In genomic region chr10:116743266-116744064, GRCh38 we compare ENCODE assay signal across 8 cellular contexts. TPM values are rescaled to one million over a fixed set of nuclear protein-coding genes. Genes with fewer than 3 reads are reported as not detected.
DNase-seq lines count a peak whose midpoint lies in the region; ATAC-seq and TF ChIP-seq lines count a peak whose summit lies in the region.

No MANE protein-coding gene starts in this region.

- H3K27ac ChIP-seq in cardiac muscle cell (no peak overlapping the region), mammary epithelial cell (ENCODE audit: insufficient read depth, low read depth, low read length) (no peak overlapping the region), mucosa of rectum (ENCODE audit: low read depth in 2 of 2, low read length in 2 of 2) (peak overlapping the region in 1 of 2 donors; percentile 68), urinary bladder (ENCODE audit: low read depth) (no peak overlapping the region)

- CTCF ChIA-PET in mammary epithelial cell (lab: Charles Lee; ENCODE audit: low non-redundant PET) = no interaction called here

- no peaks in the 10 kb centered on the region for H3K79me2 ChIP-seq in mammary epithelial cell (ENCODE audit: insufficient read depth, low read length)

- in situ Hi-C loops in mammary epithelial cell (cut with MboI; ENCODE audit: low sequenced_read_pairs in 2 of 2) = no loop called here

- H3K9me3 ChIP-seq in cardiac muscle cell (ENCODE audit: low read depth) = no peaks in the 10 kb centered on the region
- H3K9me3 ChIP-seq in mammary epithelial cell (replicated peaks; ENCODE audit: insufficient read depth, low read length) = no peaks in the 10 kb centered on the region
- no peaks in the 10 kb centered on the region for H3K9me3 ChIP-seq in mucosa of rectum (ENCODE audit: control insufficient read depth in 2 of 2, low read length in 2 of 2)

- peak overlapping the region; percentile 96 for H3K4me2 ChIP-seq in mammary epithelial cell (ENCODE audit: insufficient read depth, low read depth, low read length)

- intact Hi-C loops in Right ventricle myocardium inferior (cut with DNase I) = loop anchor here (2.0 kb wide), 2 partner anchors 13 to 61 kb away; no protein-coding TSS in a partner anchor
- intact Hi-C loops in mammary epithelial cell (cut with micrococcal nuclease) = loop anchor here (1.0 to 2.0 kb wide), 3 partner anchors 28 to 61 kb away; no protein-coding TSS in a partner anchor

- dilution Hi-C loops in mammary epithelial cell (cut with HindIII; ENCODE audit: low sequenced_read_pairs) = no loop called here

- no TSS peak for BruUV-seq in mammary epithelial cell (replicated peaks; lab: Mats Ljungman, UMichigan)

- H3K9ac ChIP-seq in mammary epithelial cell (ENCODE audit: insufficient read depth, low read length) (no peak overlapping the region), mucosa of rectum (ENCODE audit: low read depth in 1 of 2, low read length in 2 of 2) (peak overlapping the region in 1 of 2 donors; percentile 75)

- H3K36me3 ChIP-seq in cardiac muscle cell = no peaks in the 10 kb centered on the region
- H3K36me3 ChIP-seq in mammary epithelial cell (ENCODE audit: insufficient read depth, low read length) = no peaks in the 10 kb centered on the region
- H3K36me3 ChIP-seq in mucosa of rectum (ENCODE audit: control insufficient read depth in 2 of 2, insufficient read depth in 2 of 2, low read length in 2 of 2) = no peaks in the 10 kb centered on the region
- H3K36me3 ChIP-seq in urinary bladder (ENCODE audit: insufficient read depth) = no peaks in the 10 kb centered on the region

- DNase-seq in cardiac muscle cell (ENCODE audit: low read depth in 1 of 2, low spot score in 1 of 2) = no peak
- no peak for DNase-seq in Right ventricle myocardium inferior (ENCODE audit: missing footprints)
- DNase-seq in mammary epithelial cell = no peak
- DNase-seq in stimulated activated CD4-positive, alpha-beta T cell treated with anti-CD3 and anti-CD28 coated beads, Interleukin-12 subunit alpha, Interleukin-12 subunit beta, amount 100 ng/mL, for 4 hours = no peak
- no peak for DNase-seq in NCI-H2107 (lab: John Stamatoyannopoulos, UW)

- H3K27me3 ChIP-seq in cardiac muscle cell (peaks cover 43% of the 10 kb centered on the region), mammary epithelial cell (ENCODE audit: insufficient read depth, low read length) (no peaks in the 10 kb centered on the region), mucosa of rectum (ENCODE audit: control insufficient read depth in 2 of 2, insufficient read depth in 2 of 2, low read length in 2 of 2) (peaks cover 13 to 14% of the 10 kb centered on the region in 2 donors)

- H2AFZ ChIP-seq in mammary epithelial cell (ENCODE audit: low read depth, low read length) = peak overlapping the region; percentile 92

- H3K4me1 ChIP-seq in cardiac muscle cell (ENCODE audit: low read depth) (peaks cover 5% of the 10 kb centered on the region), mammary epithelial cell (ENCODE audit: insufficient read depth, low read length) (peaks cover 22% of the 10 kb centered on the region), mucosa of rectum (ENCODE audit: control insufficient read depth in 2 of 2, insufficient read depth in 2 of 2, low read length in 2 of 2) (peaks cover 0 to 5% of the 10 kb centered on the region in 2 donors), urinary bladder (ENCODE audit: insufficient read depth) (no peaks in the 10 kb centered on the region)

- WGBS in mammary epithelial cell (ENCODE audit: low coverage, missing lambda C conversion rate) = 71% methylated on average over 13 of the region's 24 CpGs
- 47% methylated on average over 24 of the region's 24 CpGs for WGBS in urinary bladder

- H4K20me1 ChIP-seq in mammary epithelial cell (ENCODE audit: insufficient read depth, low read length) = no peaks in the 10 kb centered on the region

- no peak for TF ChIP-seq CTCF in cardiac muscle cell (IDR thresholded peaks at IDR 0.05; ENCODE audit: low read depth, low read length)
- TF ChIP-seq CTCF in mammary epithelial cell (conservative IDR thresholded peaks at IDR 0.05 in 1 of 2, IDR thresholded peaks at IDR 0.05 in 1 of 2; ENCODE audit: extremely low read depth in 1 of 2, insufficient read depth in 1 of 2, low read depth in 1 of 2, low read length in 2 of 2) = no peak

- ATAC-seq in Right ventricle myocardium inferior (no peak), HG02970 (IDR thresholded peaks at IDR 0.05; ENCODE audit: low FRiP score, unreplicated experiment) (no peak)

- H3K4me3 ChIP-seq in cardiac muscle cell (peak overlapping the region; percentile 67), mammary epithelial cell (replicated peaks in 1 of 3; ENCODE audit: insufficient read depth in 1 of 3, low read depth in 2 of 3, low read length in 3 of 3) (peak overlapping the region; percentile 54 to 57 (median 57)), mucosa of rectum (ENCODE audit: low read length in 2 of 2) (peak overlapping the region; percentile 65), urinary bladder (ENCODE audit: low read depth, low read length) (peak overlapping the region; percentile 71)

RNA-seq across cellular contexts. Expression of gene HSPA12A, which starts 1.1 kb away (rescaled TPM):
- 6.4 and 9.6 TPM in 2 replicates for total RNA-seq in cardiac muscle cell
- 7.2 and 8.3 TPM in 2 replicates for polyA plus RNA-seq in cardiac muscle cell
- 20.8 TPM for total RNA-seq in Right ventricle myocardium inferior
- 10 to 100 TPM; 10.8 to 10.9 TPM for total RNA-seq in mammary epithelial cell
- 5.9 TPM for polyA plus RNA-seq in mammary epithelial cell
- polyA minus RNA-seq in mammary epithelial cell = 29.3 TPM
- 24.4 TPM for total RNA-seq in urinary bladder
- polyA plus RNA-seq in urinary bladder = 9.1 TPM
